Comparison of ENCODE assay signal across 1 cellular context in the genomic region with DNA sequence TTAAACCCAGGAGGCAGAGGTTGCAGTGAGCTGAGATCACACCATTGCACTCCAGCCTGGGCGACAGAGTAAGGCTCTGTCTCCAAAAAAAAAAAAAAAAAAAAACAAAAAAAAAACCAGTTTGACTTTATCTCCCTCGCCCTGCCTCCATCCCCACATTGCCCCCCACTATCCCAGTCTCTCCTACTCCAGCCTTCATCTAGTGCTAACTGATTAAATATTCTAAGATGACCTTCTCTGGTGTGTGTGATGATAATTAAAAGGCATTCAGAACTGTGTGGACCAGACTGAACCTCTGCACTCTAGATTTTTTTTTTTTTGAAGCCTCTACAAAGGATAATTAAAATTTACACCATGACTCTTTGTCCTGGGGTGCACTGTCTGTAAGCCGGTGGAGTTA.
TF ChIP-seq lines count a peak whose summit lies in the region.

No MANE protein-coding gene starts in this region.

TF ChIP-seq in GM23338, 12 proteins besides CTCF, POLR2A, EP300 and RAD21 (continued from another document):
- TF ChIP-seq, protein P1, sequence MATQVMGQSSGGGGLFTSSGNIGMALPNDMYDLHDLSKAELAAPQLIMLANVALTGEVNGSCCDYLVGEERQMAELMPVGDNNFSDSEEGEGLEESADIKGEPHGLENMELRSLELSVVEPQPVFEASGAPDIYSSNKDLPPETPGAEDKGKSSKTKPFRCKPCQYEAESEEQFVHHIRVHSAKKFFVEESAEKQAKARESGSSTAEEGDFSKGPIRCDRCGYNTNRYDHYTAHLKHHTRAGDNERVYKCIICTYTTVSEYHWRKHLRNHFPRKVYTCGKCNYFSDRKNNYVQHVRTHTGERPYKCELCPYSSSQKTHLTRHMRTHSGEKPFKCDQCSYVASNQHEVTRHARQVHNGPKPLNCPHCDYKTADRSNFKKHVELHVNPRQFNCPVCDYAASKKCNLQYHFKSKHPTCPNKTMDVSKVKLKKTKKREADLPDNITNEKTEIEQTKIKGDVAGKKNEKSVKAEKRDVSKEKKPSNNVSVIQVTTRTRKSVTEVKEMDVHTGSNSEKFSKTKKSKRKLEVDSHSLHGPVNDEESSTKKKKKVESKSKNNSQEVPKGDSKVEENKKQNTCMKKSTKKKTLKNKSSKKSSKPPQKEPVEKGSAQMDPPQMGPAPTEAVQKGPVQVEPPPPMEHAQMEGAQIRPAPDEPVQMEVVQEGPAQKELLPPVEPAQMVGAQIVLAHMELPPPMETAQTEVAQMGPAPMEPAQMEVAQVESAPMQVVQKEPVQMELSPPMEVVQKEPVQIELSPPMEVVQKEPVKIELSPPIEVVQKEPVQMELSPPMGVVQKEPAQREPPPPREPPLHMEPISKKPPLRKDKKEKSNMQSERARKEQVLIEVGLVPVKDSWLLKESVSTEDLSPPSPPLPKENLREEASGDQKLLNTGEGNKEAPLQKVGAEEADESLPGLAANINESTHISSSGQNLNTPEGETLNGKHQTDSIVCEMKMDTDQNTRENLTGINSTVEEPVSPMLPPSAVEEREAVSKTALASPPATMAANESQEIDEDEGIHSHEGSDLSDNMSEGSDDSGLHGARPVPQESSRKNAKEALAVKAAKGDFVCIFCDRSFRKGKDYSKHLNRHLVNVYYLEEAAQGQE (IDR thresholded peaks at IDR 0.05; ENCODE audit: unreplicated experiment): no peak
- TF ChIP-seq EZH2phosphoT487 (IDR thresholded peaks at IDR 0.05; ENCODE audit: unreplicated experiment) (no peak), ZNF114 (CRISPR knock-in tag; IDR thresholded peaks at IDR 0.05) (no peak), NANOG (IDR thresholded peaks at IDR 0.05; ENCODE audit: borderline replicate concordance) (no peak), POLR2AphosphoS5 (IDR thresholded peaks at IDR 0.05; ENCODE audit: low read depth) (no peak), STAT1 (IDR thresholded peaks at IDR 0.05; ENCODE audit: unreplicated experiment) (no peak), EZH2 (IDR thresholded peaks at IDR 0.05; ENCODE audit: low read depth, unreplicated experiment) (no peak)
- TF ChIP-seq, protein P2, sequence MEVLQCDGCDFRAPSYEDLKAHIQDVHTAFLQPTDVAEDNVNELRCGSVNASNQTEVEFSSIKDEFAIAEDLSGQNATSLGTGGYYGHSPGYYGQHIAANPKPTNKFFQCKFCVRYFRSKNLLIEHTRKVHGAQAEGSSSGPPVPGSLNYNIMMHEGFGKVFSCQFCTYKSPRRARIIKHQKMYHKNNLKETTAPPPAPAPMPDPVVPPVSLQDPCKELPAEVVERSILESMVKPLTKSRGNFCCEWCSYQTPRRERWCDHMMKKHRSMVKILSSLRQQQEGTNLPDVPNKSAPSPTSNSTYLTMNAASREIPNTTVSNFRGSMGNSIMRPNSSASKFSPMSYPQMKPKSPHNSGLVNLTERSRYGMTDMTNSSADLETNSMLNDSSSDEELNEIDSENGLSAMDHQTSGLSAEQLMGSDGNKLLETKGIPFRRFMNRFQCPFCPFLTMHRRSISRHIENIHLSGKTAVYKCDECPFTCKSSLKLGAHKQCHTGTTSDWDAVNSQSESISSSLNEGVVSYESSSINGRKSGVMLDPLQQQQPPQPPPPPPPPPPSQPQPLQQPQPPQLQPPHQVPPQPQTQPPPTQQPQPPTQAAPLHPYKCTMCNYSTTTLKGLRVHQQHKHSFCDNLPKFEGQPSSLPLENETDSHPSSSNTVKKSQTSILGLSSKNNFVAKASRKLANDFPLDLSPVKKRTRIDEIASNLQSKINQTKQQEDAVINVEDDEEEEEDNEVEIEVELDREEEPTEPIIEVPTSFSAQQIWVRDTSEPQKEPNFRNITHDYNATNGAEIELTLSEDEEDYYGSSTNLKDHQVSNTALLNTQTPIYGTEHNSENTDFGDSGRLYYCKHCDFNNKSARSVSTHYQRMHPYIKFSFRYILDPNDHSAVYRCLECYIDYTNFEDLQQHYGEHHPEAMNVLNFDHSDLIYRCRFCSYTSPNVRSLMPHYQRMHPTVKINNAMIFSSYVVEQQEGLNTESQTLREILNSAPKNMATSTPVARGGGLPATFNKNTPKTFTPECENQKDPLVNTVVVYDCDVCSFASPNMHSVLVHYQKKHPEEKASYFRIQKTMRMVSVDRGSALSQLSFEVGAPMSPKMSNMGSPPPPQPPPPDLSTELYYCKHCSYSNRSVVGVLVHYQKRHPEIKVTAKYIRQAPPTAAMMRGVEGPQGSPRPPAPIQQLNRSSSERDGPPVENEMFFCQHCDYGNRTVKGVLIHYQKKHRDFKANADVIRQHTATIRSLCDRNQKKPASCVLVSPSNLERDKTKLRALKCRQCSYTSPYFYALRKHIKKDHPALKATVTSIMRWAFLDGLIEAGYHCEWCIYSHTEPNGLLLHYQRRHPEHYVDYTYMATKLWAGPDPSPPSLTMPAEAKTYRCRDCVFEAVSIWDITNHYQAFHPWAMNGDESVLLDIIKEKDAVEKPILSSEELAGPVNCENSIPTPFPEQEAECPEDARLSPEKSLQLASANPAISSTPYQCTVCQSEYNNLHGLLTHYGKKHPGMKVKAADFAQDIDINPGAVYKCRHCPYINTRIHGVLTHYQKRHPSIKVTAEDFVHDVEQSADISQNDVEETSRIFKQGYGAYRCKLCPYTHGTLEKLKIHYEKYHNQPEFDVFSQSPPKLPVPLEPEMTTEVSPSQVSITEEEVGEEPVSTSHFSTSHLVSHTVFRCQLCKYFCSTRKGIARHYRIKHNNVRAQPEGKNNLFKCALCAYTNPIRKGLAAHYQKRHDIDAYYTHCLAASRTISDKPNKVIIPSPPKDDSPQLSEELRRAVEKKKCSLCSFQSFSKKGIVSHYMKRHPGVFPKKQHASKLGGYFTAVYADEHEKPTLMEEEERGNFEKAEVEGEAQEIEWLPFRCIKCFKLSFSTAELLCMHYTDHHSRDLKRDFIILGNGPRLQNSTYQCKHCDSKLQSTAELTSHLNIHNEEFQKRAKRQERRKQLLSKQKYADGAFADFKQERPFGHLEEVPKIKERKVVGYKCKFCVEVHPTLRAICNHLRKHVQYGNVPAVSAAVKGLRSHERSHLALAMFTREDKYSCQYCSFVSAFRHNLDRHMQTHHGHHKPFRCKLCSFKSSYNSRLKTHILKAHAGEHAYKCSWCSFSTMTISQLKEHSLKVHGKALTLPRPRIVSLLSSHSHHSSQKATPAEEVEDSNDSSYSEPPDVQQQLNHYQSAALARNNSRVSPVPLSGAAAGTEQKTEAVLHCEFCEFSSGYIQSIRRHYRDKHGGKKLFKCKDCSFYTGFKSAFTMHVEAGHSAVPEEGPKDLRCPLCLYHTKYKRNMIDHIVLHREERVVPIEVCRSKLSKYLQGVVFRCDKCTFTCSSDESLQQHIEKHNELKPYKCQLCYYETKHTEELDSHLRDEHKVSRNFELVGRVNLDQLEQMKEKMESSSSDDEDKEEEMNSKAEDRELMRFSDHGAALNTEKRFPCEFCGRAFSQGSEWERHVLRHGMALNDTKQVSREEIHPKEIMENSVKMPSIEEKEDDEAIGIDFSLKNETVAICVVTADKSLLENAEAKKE (CRISPR knock-in tag; IDR thresholded peaks at IDR 0.05): no peak
TF ChIP-seq in GM23338: peak in this region for 0.
